ENCODE assay signal across 3 cellular contexts in the genomic region with DNA sequence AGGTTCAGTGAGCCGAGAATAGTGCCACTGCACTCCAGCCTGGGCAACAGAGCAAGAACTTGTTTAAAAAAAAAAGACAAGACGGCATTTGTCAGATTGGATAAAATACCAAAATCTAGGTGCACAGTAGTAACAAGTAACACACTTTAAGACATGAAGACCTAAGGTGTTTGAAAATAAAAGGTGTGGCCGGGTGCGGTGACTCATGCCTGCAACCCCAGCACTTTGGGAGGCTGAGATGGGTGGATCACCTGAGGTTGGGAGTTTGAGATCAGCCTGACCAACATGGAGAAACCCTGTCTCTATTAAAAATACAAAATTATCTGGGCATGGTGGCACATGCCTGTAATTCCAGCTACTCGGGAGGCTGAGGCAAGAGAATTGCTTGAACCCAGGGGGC. TPM values are rescaled to one million over a fixed set of nuclear protein-coding genes. Genes with fewer than 3 reads are reported as not detected.
"Had no signal": no experiment of that assay in that cellular context is flagged by ENCODE, and none has a peak within 500 bp of the region (broad histone marks: within the 10 kb centered on the region; RNA-seq: fewer than 3 reads in every experiment).

No MANE protein-coding gene starts in this region.

RNA-seq across cellular contexts. Expression of gene COX7A1, which starts 34.5 kb away (rescaled TPM):
- total RNA-seq: H4, H7, H9 had no signal
